In genomic region chrX:78139160-78140123, GRCh38 we compare ENCODE assay signal across 1 cellular context.
A peak's percentile ranks its signal among the peaks of the same experiment; 100 is the strongest.
TF ChIP-seq lines count a peak whose summit lies in the region.

TAF9B (minus strand) TSS chrX:78139650; CDS start chrX:78139611, 39 bp downstream.

TF ChIP-seq in HepG2, 621 proteins besides CTCF, POLR2A, EP300 and RAD21 (continued from another document and continues in another):
- TF ChIP-seq ZBTB49 (CRISPR knock-in tag; IDR thresholded peaks at IDR 0.05; ENCODE audit: borderline replicate concordance) (no peak), NONO (IDR thresholded peaks at IDR 0.05) (no peak), NONO (CRISPR knock-in tag; conservative IDR thresholded peaks at IDR 0.05) (no peak; the same call in 1 of the 2 replicates), TOE1 (CRISPR knock-in tag; IDR thresholded peaks at IDR 0.05) (no peak), ZNF563 (CRISPR knock-in tag; IDR thresholded peaks at IDR 0.05) (no peak), ZNF543 (CRISPR knock-in tag; IDR thresholded peaks at IDR 0.05) (no peak), ZNF230 (CRISPR knock-in tag; IDR thresholded peaks at IDR 0.05) (no peak), ZNF552 (CRISPR knock-in tag; IDR thresholded peaks at IDR 0.05; ENCODE audit: borderline replicate concordance) (no peak), ZBTB7A (CRISPR knock-in tag; IDR thresholded peaks at IDR 0.05) (no peak), HNRNPLL (IDR thresholded peaks at IDR 0.05; ENCODE audit: low read depth, low read length, poor library complexity, severe bottlenecking) (peak; percentile 69), ZNF550 (CRISPR knock-in tag; IDR thresholded peaks at IDR 0.05; ENCODE audit: borderline replicate concordance) (no peak), NR2F6 (IDR thresholded peaks at IDR 0.05) (no peak), NR2F6 (CRISPR knock-in tag; IDR thresholded peaks at IDR 0.05) (no peak), ZNF274 (CRISPR knock-in tag; IDR thresholded peaks at IDR 0.05) (peak; percentile 37; the same call in 1 of the 2 replicates), ZNF510 (CRISPR knock-in tag; IDR thresholded peaks at IDR 0.05; ENCODE audit: low read depth) (no peak), MIER3 (CRISPR knock-in tag; IDR thresholded peaks at IDR 0.05; ENCODE audit: borderline replicate concordance) (no peak), ZNF263 (CRISPR knock-in tag; IDR thresholded peaks at IDR 0.05) (peak; percentile 56; the same call in 1 of the 2 replicates), MAZ (IDR thresholded peaks at IDR 0.05; ENCODE audit: borderline replicate concordance, low read depth, low read length) (no peak), MAZ (CRISPR knock-in tag; IDR thresholded peaks at IDR 0.05; ENCODE audit: low read depth) (no peak), MED8 (CRISPR knock-in tag; IDR thresholded peaks at IDR 0.05; ENCODE audit: insufficient replicate concordance) (no peak), ZNF496 (CRISPR knock-in tag; IDR thresholded peaks at IDR 0.05; ENCODE audit: insufficient replicate concordance) (no peak), ZNF335 (CRISPR knock-in tag; IDR thresholded peaks at IDR 0.05) (no peak), ZNF282 (IDR thresholded peaks at IDR 0.05; ENCODE audit: partially characterized antibody) (no peak), ZNF337 (CRISPR knock-in tag; IDR thresholded peaks at IDR 0.05; ENCODE audit: borderline replicate concordance, low read depth) (no peak), GABPB1 (CRISPR knock-in tag; IDR thresholded peaks at IDR 0.05) (peak; percentile 73), ZSCAN5A (CRISPR knock-in tag; IDR thresholded peaks at IDR 0.05; ENCODE audit: borderline replicate concordance) (no peak), NBN (conservative IDR thresholded peaks at IDR 0.05) (no peak), HNRNPUL1 (IDR thresholded peaks at IDR 0.05; ENCODE audit: low read depth, low read length) (no peak), HMG20B (CRISPR knock-in tag; conservative IDR thresholded peaks at IDR 0.05) (no peak), NCOA1 (CRISPR knock-in tag; IDR thresholded peaks at IDR 0.05) (no peak), ZNF331 (CRISPR knock-in tag; IDR thresholded peaks at IDR 0.05) (no peak), ZNF841 (CRISPR knock-in tag; IDR thresholded peaks at IDR 0.05; ENCODE audit: borderline replicate concordance) (no peak), ZNF652 (CRISPR knock-in tag; IDR thresholded peaks at IDR 0.05; ENCODE audit: borderline replicate concordance, low read depth) (no peak), ZNF780A (CRISPR knock-in tag; IDR thresholded peaks at IDR 0.05) (no peak), RELA (CRISPR knock-in tag; IDR thresholded peaks at IDR 0.05) (no peak), KAT8 (CRISPR knock-in tag; IDR thresholded peaks at IDR 0.05) (no peak), JDP2 (CRISPR knock-in tag; IDR thresholded peaks at IDR 0.05; ENCODE audit: borderline replicate concordance) (no peak), KDM4B (CRISPR knock-in tag; IDR thresholded peaks at IDR 0.05) (no peak), HIVEP1 (CRISPR knock-in tag; IDR thresholded peaks at IDR 0.05) (0 out of 2 replicates have a peak, but pooled peaks have one; percentile 21), MYC (CRISPR knock-in tag; IDR thresholded peaks at IDR 0.05; ENCODE audit: borderline replicate concordance) (0 out of 2 replicates have a peak, but pooled peaks have one; percentile 3), ZNF569 (CRISPR knock-in tag; IDR thresholded peaks at IDR 0.05; ENCODE audit: borderline replicate concordance) (no peak), SP140L (CRISPR knock-in tag; IDR thresholded peaks at IDR 0.05; ENCODE audit: borderline replicate concordance) (no peak), DDIT3 (CRISPR knock-in tag; IDR thresholded peaks at IDR 0.05) (no peak), ELF1 (CRISPR knock-in tag; IDR thresholded peaks at IDR 0.05) (0 out of 2 replicates have a peak, but pooled peaks have one; percentile 25), ZNF597 (CRISPR knock-in tag; IDR thresholded peaks at IDR 0.05) (no peak), ZNF773 (CRISPR knock-in tag; IDR thresholded peaks at IDR 0.05; ENCODE audit: borderline replicate concordance) (no peak), SNRNP70 (IDR thresholded peaks at IDR 0.05; ENCODE audit: low read depth, low read length) (no peak), ZNF275 (CRISPR knock-in tag; IDR thresholded peaks at IDR 0.05; ENCODE audit: borderline replicate concordance) (no peak), ZUFSP (CRISPR knock-in tag; IDR thresholded peaks at IDR 0.05; ENCODE audit: borderline replicate concordance) (no peak)
- TF ChIP-seq, protein P1, sequence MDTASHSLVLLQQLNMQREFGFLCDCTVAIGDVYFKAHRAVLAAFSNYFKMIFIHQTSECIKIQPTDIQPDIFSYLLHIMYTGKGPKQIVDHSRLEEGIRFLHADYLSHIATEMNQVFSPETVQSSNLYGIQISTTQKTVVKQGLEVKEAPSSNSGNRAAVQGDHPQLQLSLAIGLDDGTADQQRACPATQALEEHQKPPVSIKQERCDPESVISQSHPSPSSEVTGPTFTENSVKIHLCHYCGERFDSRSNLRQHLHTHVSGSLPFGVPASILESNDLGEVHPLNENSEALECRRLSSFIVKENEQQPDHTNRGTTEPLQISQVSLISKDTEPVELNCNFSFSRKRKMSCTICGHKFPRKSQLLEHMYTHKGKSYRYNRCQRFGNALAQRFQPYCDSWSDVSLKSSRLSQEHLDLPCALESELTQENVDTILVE (CRISPR knock-in tag; IDR thresholded peaks at IDR 0.05): no peak
- TF ChIP-seq, protein P2, sequence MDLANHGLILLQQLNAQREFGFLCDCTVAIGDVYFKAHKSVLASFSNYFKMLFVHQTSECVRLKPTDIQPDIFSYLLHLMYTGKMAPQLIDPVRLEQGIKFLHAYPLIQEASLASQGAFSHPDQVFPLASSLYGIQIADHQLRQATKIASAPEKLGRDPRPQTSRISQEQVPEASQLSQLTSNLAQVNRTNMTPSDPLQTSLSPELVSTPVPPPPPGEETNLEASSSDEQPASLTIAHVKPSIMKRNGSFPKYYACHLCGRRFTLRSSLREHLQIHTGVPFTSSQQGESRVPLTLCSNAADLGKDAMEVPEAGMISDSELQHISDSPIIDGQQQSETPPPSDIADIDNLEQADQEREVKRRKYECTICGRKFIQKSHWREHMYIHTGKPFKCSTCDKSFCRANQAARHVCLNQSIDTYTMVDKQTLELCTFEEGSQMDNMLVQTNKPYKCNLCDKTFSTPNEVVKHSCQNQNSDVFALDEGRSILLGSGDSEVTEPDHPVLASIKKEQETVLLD (CRISPR knock-in tag; IDR thresholded peaks at IDR 0.05; ENCODE audit: low read depth): no peak
- TF ChIP-seq, protein P3, sequence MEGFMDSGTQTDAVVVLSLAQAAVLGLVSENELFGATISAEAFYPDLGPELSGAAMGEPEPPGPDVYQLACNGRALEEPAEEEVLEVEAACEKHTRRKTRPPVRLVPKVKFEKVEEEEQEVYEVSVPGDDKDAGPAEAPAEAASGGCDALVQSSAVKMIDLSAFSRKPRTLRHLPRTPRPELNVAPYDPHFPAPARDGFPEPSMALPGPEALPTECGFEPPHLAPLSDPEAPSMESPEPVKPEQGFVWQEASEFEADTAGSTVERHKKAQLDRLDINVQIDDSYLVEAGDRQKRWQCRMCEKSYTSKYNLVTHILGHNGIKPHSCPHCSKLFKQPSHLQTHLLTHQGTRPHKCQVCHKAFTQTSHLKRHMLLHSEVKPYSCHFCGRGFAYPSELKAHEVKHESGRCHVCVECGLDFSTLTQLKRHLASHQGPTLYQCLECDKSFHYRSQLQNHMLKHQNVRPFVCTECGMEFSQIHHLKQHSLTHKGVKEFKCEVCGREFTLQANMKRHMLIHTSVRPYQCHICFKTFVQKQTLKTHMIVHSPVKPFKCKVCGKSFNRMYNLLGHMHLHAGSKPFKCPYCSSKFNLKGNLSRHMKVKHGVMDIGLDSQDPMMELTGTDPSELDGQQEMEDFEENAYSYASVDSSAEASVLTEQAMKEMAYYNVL (CRISPR knock-in tag; IDR thresholded peaks at IDR 0.05; ENCODE audit: borderline replicate concordance): peak; percentile 34; the same call in 1 of the 2 replicates
- TF ChIP-seq, protein P4, sequence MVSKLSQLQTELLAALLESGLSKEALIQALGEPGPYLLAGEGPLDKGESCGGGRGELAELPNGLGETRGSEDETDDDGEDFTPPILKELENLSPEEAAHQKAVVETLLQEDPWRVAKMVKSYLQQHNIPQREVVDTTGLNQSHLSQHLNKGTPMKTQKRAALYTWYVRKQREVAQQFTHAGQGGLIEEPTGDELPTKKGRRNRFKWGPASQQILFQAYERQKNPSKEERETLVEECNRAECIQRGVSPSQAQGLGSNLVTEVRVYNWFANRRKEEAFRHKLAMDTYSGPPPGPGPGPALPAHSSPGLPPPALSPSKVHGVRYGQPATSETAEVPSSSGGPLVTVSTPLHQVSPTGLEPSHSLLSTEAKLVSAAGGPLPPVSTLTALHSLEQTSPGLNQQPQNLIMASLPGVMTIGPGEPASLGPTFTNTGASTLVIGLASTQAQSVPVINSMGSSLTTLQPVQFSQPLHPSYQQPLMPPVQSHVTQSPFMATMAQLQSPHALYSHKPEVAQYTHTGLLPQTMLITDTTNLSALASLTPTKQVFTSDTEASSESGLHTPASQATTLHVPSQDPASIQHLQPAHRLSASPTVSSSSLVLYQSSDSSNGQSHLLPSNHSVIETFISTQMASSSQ (IDR thresholded peaks at IDR 0.05; ENCODE audit: low read depth): no peak
- TF ChIP-seq, protein P4 (CRISPR knock-in tag; IDR thresholded peaks at IDR 0.05; ENCODE audit: borderline replicate concordance): no peak
